In genomic region chr2:925711-926110, GRCh38 we compare ENCODE assay signal across 25 cellular contexts. TPM values are rescaled to one million over a fixed set of nuclear protein-coding genes. Genes with fewer than 3 reads are reported as not detected.
"Had no signal": no experiment of that assay in that cellular context is flagged by ENCODE, and none has a peak within 500 bp of the region (broad histone marks: within the 10 kb centered on the region; RNA-seq: fewer than 3 reads in every experiment).

No MANE protein-coding gene starts in this region.

- FAIRE-seq: K562, RCC 7860 had no signal

- H3K36me3 Mint-ChIP-seq: IgD-negative memory B cell had no signal

- H3K4me2 ChIP-seq: KMS-11, SK-N-SH had no signal

- H3K27me3 Mint-ChIP-seq: IgD-negative memory B cell had no signal

- H3K9me3 ChIP-seq: SK-N-SH had no signal

- H3K9ac ChIP-seq: KMS-11, SK-N-SH had no signal

- H3K4me1 Mint-ChIP-seq: IgD-negative memory B cell had no signal

- ATAC-seq: K562 had no signal

- DNase-seq: Kasumi-1, MM.1S, NCI-H1092 treated with DMSO at 0.1 percent for 48 hours, NCI-H1436, NCI-H187, NCI-H2029, NCI-H2081 treated with DMSO at 0.1 percent for 48 hours, NCI-H2171, NCI-H226, NCI-H446, NCI-H510A, NCI-H524 treated with DMSO at 0.1 percent for 48 hours, NCI-H69, NCI-H774, RPMI8226, SHP77, SK-N-SH, SW 1271 had no signal

- H3K27ac Mint-ChIP-seq: IgD-negative memory B cell had no signal

- H3K27ac ChIP-seq: KMS-11 had no signal

- H3K4me3 Mint-ChIP-seq: IgD-negative memory B cell had no signal

- H3K4me3 ChIP-seq: K562 had no signal

RNA-seq across cellular contexts. Expression of gene SNTG2, which starts 24.9 kb away (rescaled TPM):
- total RNA-seq: HT1080, K562, M059J, SK-MEL-5 had no signal
- polyA plus RNA-seq: IgD-negative memory B cell, K562, SK-N-SH had no signal
